9 cellular contexts compared by ENCODE assay signal in the genomic region with DNA sequence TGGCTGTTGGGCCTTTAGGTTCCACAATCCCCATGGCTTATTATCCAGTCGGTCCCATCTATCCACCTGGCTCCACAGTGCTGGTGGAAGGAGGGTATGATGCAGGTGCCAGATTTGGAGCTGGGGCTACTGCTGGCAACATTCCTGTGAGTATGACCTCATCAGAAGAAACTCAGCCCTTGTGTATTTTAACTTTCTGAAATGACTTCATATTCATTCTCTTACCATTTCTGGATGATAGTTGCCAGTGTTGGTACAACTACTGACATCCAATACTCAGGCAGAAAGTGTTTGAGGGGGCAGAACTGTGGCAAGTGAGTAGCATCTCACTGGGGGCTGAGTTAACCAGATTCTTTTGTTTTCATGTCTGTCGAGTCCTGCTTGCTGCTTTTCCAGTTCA. TPM values are rescaled to one million over a fixed set of nuclear protein-coding genes. Genes with fewer than 3 reads are reported as not detected.
DNase-seq lines count a peak whose midpoint lies in the region; ATAC-seq, FAIRE-seq and TF ChIP-seq lines count a peak whose summit lies in the region.
"Had no signal": no experiment of that assay in that cellular context is flagged by ENCODE, and none has a peak within 500 bp of the region (broad histone marks: within the 10 kb centered on the region; RNA-seq: fewer than 3 reads in every experiment).

No MANE protein-coding gene starts in this region.

- no peaks in the 10 kb centered on the region for H3K9me3 Mint-ChIP-seq in astrocyte (ENCODE audit: unreplicated experiment)
- no peaks in the 10 kb centered on the region for H3K9me3 Mint-ChIP-seq in memory B cell

- DNase-seq in HCEC 1CT (peak; percentile 43), astrocyte (ENCODE audit: low read depth) (peak; percentile 54), memory B cell (ENCODE audit: low spot score in 2 of 2) (no peak), KBM-7 (no peak)
- DNase-seq: erythroblast had no signal

- H3K4me3 Mint-ChIP-seq in astrocyte (ENCODE audit: unreplicated experiment) (peak overlapping the region; percentile 42), memory B cell (peak overlapping the region; percentile 98)

- in situ Hi-C loops in KBM-7 (cut with MboI; ENCODE audit: low pct_unique_long_range_greater_than_20kb, low sequenced_read_pairs): no loop called here

- H3K4me1 ChIP-seq in ACC112 (ENCODE audit: control insufficient read depth, insufficient read depth, low read length, unreplicated experiment) (peaks cover 20% of the 10 kb centered on the region), astrocyte (ENCODE audit: insufficient read depth, low read length) (peaks cover 24% of the 10 kb centered on the region)

- H3K79me2 ChIP-seq in ACC112 (ENCODE audit: control insufficient read depth, insufficient read depth, low read length, unreplicated experiment) (peaks cover 10% of the 10 kb centered on the region), astrocyte (ENCODE audit: insufficient read depth, low read length) (peaks cover 35% of the 10 kb centered on the region)

- peak overlapping the region; percentile 40 for H3K27ac ChIP-seq in ACC112 (ENCODE audit: low read depth, low read length)
- peak overlapping the region; percentile 63 for H3K27ac ChIP-seq in astrocyte (ENCODE audit: low read depth, low read length)

- no peaks in the 10 kb centered on the region for H3K27me3 ChIP-seq in ACC112 (ENCODE audit: insufficient read depth, low read length)
- no peaks in the 10 kb centered on the region for H3K27me3 ChIP-seq in astrocyte (ENCODE audit: insufficient read depth, low read length)

- H3K27me3 Mint-ChIP-seq in astrocyte (ENCODE audit: low read depth, unreplicated experiment) (no peaks in the 10 kb centered on the region), memory B cell (peaks cover 2% of the 10 kb centered on the region)

- H3K36me3 ChIP-seq in ACC112 (ENCODE audit: insufficient read depth, low read length) (peaks cover 20% of the 10 kb centered on the region), astrocyte (ENCODE audit: insufficient read depth, low read length) (peaks cover 41% of the 10 kb centered on the region)

- H3K4me3 ChIP-seq in ACC112 (ENCODE audit: low read depth, low read length) (no peak overlapping the region), astrocyte (ENCODE audit: insufficient read depth, low read depth, low read length) (no peak overlapping the region)

- FAIRE-seq in astrocyte (lab: Jason Lieb, UNC): no peak

- H2AFZ ChIP-seq in ACC112 (ENCODE audit: low read length, unreplicated experiment) (no peak overlapping the region), astrocyte (ENCODE audit: low read depth, low read length) (no peak overlapping the region)

- no peaks in the 10 kb centered on the region for H3K9me3 ChIP-seq in astrocyte (ENCODE audit: insufficient read depth, low read depth, low read length)

- H3K27ac Mint-ChIP-seq in astrocyte (ENCODE audit: unreplicated experiment) (peak overlapping the region; percentile 51), memory B cell (peak overlapping the region; percentile 100)

- TF ChIP-seq CTCF in astrocyte (IDR thresholded peaks at IDR 0.05; ENCODE audit: insufficient read depth, low read depth, low read length): no peak

- peak overlapping the region; percentile 92 for H3K4me2 ChIP-seq in astrocyte (ENCODE audit: low read length)

- H3K4me1 Mint-ChIP-seq in astrocyte (ENCODE audit: low read depth, unreplicated experiment) (peaks cover 20% of the 10 kb centered on the region), memory B cell (peaks cover 33% of the 10 kb centered on the region)

- H3K9ac ChIP-seq in astrocyte (ENCODE audit: low read length): peak overlapping the region; percentile 29

- H4K20me1 ChIP-seq in astrocyte (ENCODE audit: insufficient read depth, low read length): peaks cover 15% of the 10 kb centered on the region

- ATAC-seq in memory B cell (ENCODE audit: low read depth): no peak
- ATAC-seq in GM21423 (IDR thresholded peaks at IDR 0.05; ENCODE audit: unreplicated experiment): no peak
- ATAC-seq in GM18517 (IDR thresholded peaks at IDR 0.05; ENCODE audit: unreplicated experiment): no peak
- ATAC-seq in HG03521 (IDR thresholded peaks at IDR 0.05; ENCODE audit: unreplicated experiment): no peak

- H3K36me3 Mint-ChIP-seq in astrocyte (ENCODE audit: low read depth, unreplicated experiment) (peaks cover 19% of the 10 kb centered on the region), memory B cell (peaks cover 32% of the 10 kb centered on the region)

RNA-seq across cellular contexts. Expression of a gene that starts 2.3 kb away (rescaled TPM):
- 87.7 and 92.8 TPM in 2 replicates for total RNA-seq in astrocyte

RNA-seq across cellular contexts. Expression of a gene that starts 23.1 kb away (rescaled TPM):
- total RNA-seq in astrocyte: 3.6 and 3.7 TPM in 2 replicates

RNA-seq across cellular contexts. Expression of a gene that starts 29.2 kb away (rescaled TPM):
- 1.3 and 3.6 TPM in 2 replicates for total RNA-seq in astrocyte

Comparison
In these comparisons a context has a peak if more than half of its experiments do, and no peak if none do; other contexts are left out.
1. DNase-seq: peak in HCEC 1CT (single experiment) and astrocyte (single experiment); none in memory B cell (0 of 2) and KBM-7 (single experiment).